18 cellular contexts compared by ENCODE assay signal in genomic region chr14:81450976-81451375, GRCh38.
"Had no signal": no experiment of that assay in that cellular context is flagged by ENCODE, and none has a peak within 500 bp of the region (broad histone marks: within the 10 kb centered on the region; RNA-seq: fewer than 3 reads in every experiment).

No MANE protein-coding gene starts in this region.

- H3K4me3 ChIP-seq: left lung, lower lobe of right lung, ovary, skin epidermis, stomach, thoracic aorta, transverse colon had no signal

- FAIRE-seq: endometrium, frontal cortex, keratinocyte had no signal

- DNase-seq: cortex of kidney; dorsolateral prefrontal cortex; effector CD8-positive, alpha-beta T cell; immature natural killer cell; left lung; lower lobe of right lung; natural killer cell; ovary; stimulated activated CD4-positive, alpha-beta T cell treated with anti-CD3 and anti-CD28 coated beads, Interleukin-2, amount 100 ng/mL, for 24 hours; stimulated activated naive CD4-positive, alpha-beta T cell; stomach; transverse colon had no signal

- ATAC-seq: esophagus mucosa, natural killer cell had no signal

- H3K36me3 ChIP-seq: left lung, lower lobe of right lung, ovary, stomach, thoracic aorta, transverse colon had no signal

- H3K27ac ChIP-seq: left lung, lower lobe of right lung, thoracic aorta, transverse colon had no signal

- H3K27me3 ChIP-seq: ovary, transverse colon had no signal

- H3K9me3 ChIP-seq: left lung, lower lobe of right lung, ovary, stomach, thoracic aorta, transverse colon had no signal
